Comparison of ENCODE assay signal across 8 cellular contexts in genomic region chr5:23506329-23507236, GRCh38. TPM values are rescaled to one million over a fixed set of nuclear protein-coding genes. Genes with fewer than 3 reads are reported as not detected.
DNase-seq lines count a peak whose midpoint lies in the region; ATAC-seq and TF ChIP-seq lines count a peak whose summit lies in the region.

No MANE protein-coding gene starts in this region.

- no peak for DNase-seq in Right ventricle myocardium superior
- DNase-seq in right atrium auricular region (ENCODE audit: low spot score) = no peak
- peak; percentile 44 to 81 for DNase-seq in SW 1271 (lab: John Stamatoyannopoulos, UW)
- peak; percentile 30 for DNase-seq in iPS-NIHi7 (ENCODE audit: extremely low spot score)
- DNase-seq in upper lobe of right lung = no peak
- DNase-seq in esophagus squamous epithelium (lab: John Stamatoyannopoulos, UW) = no peak
- DNase-seq in tibial nerve (ENCODE audit: low spot score in 2 of 2) = no peak
- DNase-seq in activated effector memory CD4-positive, alpha-beta T cell treated with anti-CD3 and anti-CD28 coated beads, Interleukin-2, amount 50 U/mL, for 16 hours = no peak

- TF ChIP-seq CTCF in right atrium auricular region (IDR thresholded peaks at IDR 0.05) (no peak), upper lobe of right lung (IDR thresholded peaks at IDR 0.05) (no peak), esophagus squamous epithelium (IDR thresholded peaks at IDR 0.05) (no peak), tibial nerve (IDR thresholded peaks at IDR 0.05) (no peak)

- no peaks in the 10 kb centered on the region for H3K9me3 ChIP-seq in right atrium auricular region
- no peaks in the 10 kb centered on the region for H3K9me3 ChIP-seq in upper lobe of right lung
- peaks cover 0 to 25% (median 8%) of the 10 kb centered on the region in 3 donors for H3K9me3 ChIP-seq in esophagus squamous epithelium
- peaks cover 0 to 15% (median 0%) of the 10 kb centered on the region in 4 donors for H3K9me3 ChIP-seq in tibial nerve

- no peaks in the 10 kb centered on the region for H3K4me1 ChIP-seq in right atrium auricular region
- no peaks in the 10 kb centered on the region for H3K4me1 ChIP-seq in upper lobe of right lung
- H3K4me1 ChIP-seq in esophagus squamous epithelium = no peaks in the 10 kb centered on the region
- no peaks in the 10 kb centered on the region for H3K4me1 ChIP-seq in tibial nerve

- H3K27me3 ChIP-seq in right atrium auricular region (no peaks in the 10 kb centered on the region), upper lobe of right lung (no peaks in the 10 kb centered on the region), esophagus squamous epithelium (no peaks in the 10 kb centered on the region), tibial nerve (no peaks in the 10 kb centered on the region)

- WGBS in esophagus squamous epithelium, 2 donors = 71 to 86% methylated on average over 10 to 14 of the region's 23 CpGs
- WGBS in tibial nerve, 2 donors = 69 to 80% methylated on average over 22 to 23 of the region's 23 CpGs

- H3K27ac ChIP-seq in right atrium auricular region = no peak overlapping the region
- no peak overlapping the region for H3K27ac ChIP-seq in upper lobe of right lung
- no peak overlapping the region for H3K27ac ChIP-seq in esophagus squamous epithelium
- H3K27ac ChIP-seq in tibial nerve = no peak overlapping the region

- TF ChIP-seq EP300 in tibial nerve (IDR thresholded peaks at IDR 0.05) = no peak

- H3K4me3 ChIP-seq in right atrium auricular region (no peak overlapping the region), upper lobe of right lung (peak overlapping the region; percentile 15), esophagus squamous epithelium (no peak overlapping the region), tibial nerve (peak overlapping the region in 1 of 4 donors; percentile 22)

- TF ChIP-seq POLR2A in esophagus squamous epithelium (IDR thresholded peaks at IDR 0.05) = no peak
- no peak for TF ChIP-seq POLR2A in tibial nerve (IDR thresholded peaks at IDR 0.05)

- intact Hi-C loops in Right ventricle myocardium superior (cut with DNase I) = no loop called here
- intact Hi-C loops in upper lobe of right lung (cut with DNase I) = no loop called here
- intact Hi-C loops in esophagus squamous epithelium (cut with DNase I) = no loop called here

- H3K36me3 ChIP-seq in right atrium auricular region (no peaks in the 10 kb centered on the region), upper lobe of right lung (no peaks in the 10 kb centered on the region), esophagus squamous epithelium (no peaks in the 10 kb centered on the region), tibial nerve (no peaks in the 10 kb centered on the region)

- ATAC-seq in Right ventricle myocardium superior (ENCODE audit: poor library complexity) (peak; percentile 56), upper lobe of right lung (peak; percentile 15)

RNA-seq across cellular contexts. Expression of gene PRDM9, which starts 0.8 kb away (rescaled TPM):
- not detected for total RNA-seq in Right ventricle myocardium superior
- not detected for total RNA-seq in right atrium auricular region
- total RNA-seq in upper lobe of right lung = not detected
- not detected for total RNA-seq in esophagus squamous epithelium
- total RNA-seq in tibial nerve = not detected

Comparison
In these comparisons a context has a peak if more than half of its experiments do, and no peak if none do; other contexts are left out.
1. DNase-seq: peak in SW 1271 (2 of 2) and iPS-NIHi7 (single experiment); none in Right ventricle myocardium superior (single experiment), right atrium auricular region (single experiment), upper lobe of right lung (single experiment), esophagus squamous epithelium (single experiment), tibial nerve (0 of 2) and activated effector memory CD4-positive, alpha-beta T cell treated with anti-CD3 and anti-CD28 coated beads, Interleukin-2, amount 50 U/mL, for 16 hours (single experiment).